8 cellular contexts compared by ENCODE assay signal in the genomic region with DNA sequence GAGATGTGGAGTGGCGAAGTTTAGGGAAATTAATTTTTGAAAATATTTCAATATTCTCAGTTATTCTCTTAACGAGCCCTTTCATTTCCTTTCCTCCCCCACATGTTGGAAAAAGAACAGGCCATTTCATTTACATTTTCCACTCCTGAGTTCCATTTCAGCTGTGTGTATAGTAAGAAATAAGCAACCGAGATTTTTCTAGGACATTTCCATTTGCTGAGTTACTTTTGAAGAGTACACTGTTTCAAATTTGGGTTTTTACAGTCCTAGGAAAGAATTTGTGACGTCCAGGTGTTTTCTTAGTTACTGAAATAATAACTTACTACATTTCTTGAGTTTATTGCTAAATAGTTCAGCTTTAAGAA. TPM values are rescaled to one million over a fixed set of nuclear protein-coding genes. Genes with fewer than 3 reads are reported as not detected.
DNase-seq lines count a peak whose midpoint lies in the region; ATAC-seq and TF ChIP-seq lines count a peak whose summit lies in the region.

No MANE protein-coding gene starts in this region.

- DNase-seq in RWPE2 (ENCODE audit: low spot score) (no peak), esophagus muscularis mucosa (ENCODE audit: extremely low spot score) (no peak), pons (ENCODE audit: low spot score) (peak; percentile 63), HT-29 (ENCODE audit: low spot score) (no peak), SK-N-DZ (ENCODE audit: low spot score) (no peak), putamen (ENCODE audit: low spot score) (no peak)
- no peak for DNase-seq in stimulated activated naive CD4-positive, alpha-beta T cell treated with Interleukin-2 at 50 U/mL for 16 hours (lab: John Stamatoyannopoulos, UW)

- H3K4me3 ChIP-seq in DOHH2 (ENCODE audit: low read length): peak overlapping the region; percentile 83
- peak overlapping the region; percentile 95 for H3K4me3 ChIP-seq in RWPE2 (ENCODE audit: severe bottlenecking)
- H3K4me3 ChIP-seq in esophagus muscularis mucosa: peak overlapping the region; percentile 71 to 99 (median 96)

- no peak for TF ChIP-seq CTCF in DOHH2 (IDR thresholded peaks at IDR 0.05; ENCODE audit: low read depth, low read length, poor library complexity, severe bottlenecking)
- peak; percentile 56 for TF ChIP-seq CTCF in RWPE2 (IDR thresholded peaks at IDR 0.05; ENCODE audit: poor library complexity, severe bottlenecking)
- peak in 1 of 3 experiments; percentile 9 for TF ChIP-seq CTCF in esophagus muscularis mucosa (IDR thresholded peaks at IDR 0.05)

- no peak for ATAC-seq in RWPE2 (ENCODE audit: low read depth)

- peaks cover 6% of the 10 kb centered on the region for H3F3A ChIP-seq in DOHH2 (ENCODE audit: control insufficient read depth, insufficient read depth)

- H3K4me2 ChIP-seq in DOHH2 (ENCODE audit: low read length): peak overlapping the region; percentile 88

- H3K4me1 ChIP-seq in DOHH2 (ENCODE audit: control insufficient read depth, low read length) (peaks cover 49% of the 10 kb centered on the region), RWPE2 (ENCODE audit: insufficient read depth, poor library complexity, severe bottlenecking) (peaks cover 17% of the 10 kb centered on the region), esophagus muscularis mucosa (peaks cover 35 to 59% (median 51%) of the 10 kb centered on the region in 4 donors)

- 0% methylated on average over 4 of the region's 4 CpGs for WGBS in esophagus muscularis mucosa

- H3K36me3 ChIP-seq in DOHH2 (ENCODE audit: control insufficient read depth, low read length): peaks cover 53% of the 10 kb centered on the region
- H3K36me3 ChIP-seq in RWPE2 (ENCODE audit: low read depth): peaks cover 3% of the 10 kb centered on the region
- H3K36me3 ChIP-seq in esophagus muscularis mucosa: no peaks in the 10 kb centered on the region

- no peaks in the 10 kb centered on the region for H3K9me2 ChIP-seq in DOHH2 (replicated peaks; ENCODE audit: control insufficient read depth, low read length)

- H3K9me3 ChIP-seq in DOHH2 (ENCODE audit: control insufficient read depth, insufficient read depth, low read length): no peaks in the 10 kb centered on the region
- no peaks in the 10 kb centered on the region for H3K9me3 ChIP-seq in RWPE2 (ENCODE audit: severe bottlenecking)
- no peaks in the 10 kb centered on the region for H3K9me3 ChIP-seq in esophagus muscularis mucosa

- peak overlapping the region; percentile 89 for H3K27ac ChIP-seq in DOHH2 (ENCODE audit: low read depth, low read length)
- peak overlapping the region; percentile 91 for H3K27ac ChIP-seq in RWPE2 (ENCODE audit: poor library complexity, severe bottlenecking)
- peak overlapping the region; percentile 96 to 99 (median 98) for H3K27ac ChIP-seq in esophagus muscularis mucosa (replicated peaks in 1 of 4)

- TF ChIP-seq EP300 in esophagus muscularis mucosa (IDR thresholded peaks at IDR 0.05): no peak

- intact Hi-C loops in esophagus muscularis mucosa (cut with DNase I): loop anchor here (5.0 kb wide), 3 partner anchors 40 to 105 kb away; a partner anchor contains a TSS

- peaks cover 38% of the 10 kb centered on the region for H4K20me1 ChIP-seq in DOHH2 (ENCODE audit: control insufficient read depth, insufficient read depth, low read depth, low read length)

- H3K79me2 ChIP-seq in DOHH2 (ENCODE audit: control insufficient read depth, low read length): peaks cover 90% of the 10 kb centered on the region

- TF ChIP-seq POLR2A in esophagus muscularis mucosa (IDR thresholded peaks at IDR 0.05; ENCODE audit: low read depth): no peak

- H3K27me3 ChIP-seq in DOHH2 (ENCODE audit: control insufficient read depth, low read length) (no peaks in the 10 kb centered on the region), RWPE2 (ENCODE audit: insufficient read depth, poor library complexity, severe bottlenecking) (no peaks in the 10 kb centered on the region), esophagus muscularis mucosa (no peaks in the 10 kb centered on the region)

RNA-seq across cellular contexts. Expression of a gene that starts 1.2 kb away (rescaled TPM):
- total RNA-seq in esophagus muscularis mucosa: 100 to 1,000 TPM; 262 to 353 (median 300) TPM
- 79.4 and 85.8 TPM in 2 replicates for total RNA-seq in HT-29 (2014; rRNA removed; shearing (Covaris generic))
- polyA plus RNA-seq in SK-N-DZ (2014; cell fraction: cytosol; rRNA removed): 371 and 383 TPM in 2 replicates
- polyA plus RNA-seq in SK-N-DZ (2014; cell fraction: nucleus; rRNA removed): 148 and 191 TPM in 2 replicates
